In genomic region chr10:121668336-121669009, GRCh38 we compare ENCODE assay signal across 10 cellular contexts.
DNase-seq lines count a peak whose midpoint lies in the region; ATAC-seq, FAIRE-seq and TF ChIP-seq lines count a peak whose summit lies in the region.
"Had no signal": no experiment of that assay in that cellular context is flagged by ENCODE, and none has a peak within 500 bp of the region (broad histone marks: within the 10 kb centered on the region; RNA-seq: fewer than 3 reads in every experiment).

No MANE protein-coding gene starts in this region.

- peak; percentile 43 for DNase-seq in MG63
- peak; percentile 52 for DNase-seq in MCF 10A (ENCODE audit: unreplicated experiment)
- no peak for DNase-seq in keratinocyte (ENCODE audit: low read depth, low spot score)
- DNase-seq in superior temporal gyrus (ENCODE audit: extremely low spot score): peak; percentile 42
- no peak for DNase-seq in activated CD4-positive, alpha-beta memory T cell treated with anti-CD3 and anti-CD28 coated beads, Interleukin-2, amount 10 ng/mL, durations not matched to agents 7 days and 5 days

- POLR2A ChIA-PET in MCF 10A (lab: Yijun Ruan, JAX): interaction anchor here (0.6 to 1.3 kb wide), 5 partner anchors 11 to 56 kb away, joined by 3 to 5 read pairs (median 3); no protein-coding TSS in a partner anchor
- POLR2A ChIA-PET in activated CD4-positive, alpha-beta memory T cell treated with anti-CD3 and anti-CD28 coated beads, Interleukin-2, amount 10 ng/mL, durations not matched to agents 7 days and 5 days (lab: Charles Lee): no interaction called here

- FAIRE-seq in keratinocyte (lab: Jason Lieb, UNC): peak; percentile 48

- BruUV-seq in MCF 10A (replicated peaks; lab: Mats Ljungman, UMichigan): no TSS peak

- H3K27me3 Mint-ChIP-seq in MCF 10A (ENCODE audit: insufficient read depth, unreplicated experiment): no peaks in the 10 kb centered on the region
- H3K27me3 Mint-ChIP-seq in stimulated activated memory B cell treated with anti-CD40 and anti-IgM and Interleukin-4, amounts not matched to agents 10 μg/mL and 1 μg/mL and 100 μg/mL, for 72 hours: peaks cover 29% of the 10 kb centered on the region
- no peaks in the 10 kb centered on the region for H3K27me3 Mint-ChIP-seq in activated CD4-positive, alpha-beta memory T cell treated with anti-CD3 and anti-CD28 coated beads, Interleukin-2, amount 10 ng/mL, durations not matched to agents 7 days and 5 days

- no peaks in the 10 kb centered on the region for H3K9me1 ChIP-seq in keratinocyte (ENCODE audit: control insufficient read depth, extremely low read depth, insufficient read depth, low read length)

- CTCF ChIA-PET in MCF 10A (lab: Yijun Ruan, JAX): interaction anchor here (0.6 to 1.0 kb wide), 3 partner anchors 11 to 726 kb away, joined by 3 to 7 read pairs (median 5); no protein-coding TSS in a partner anchor
- CTCF ChIA-PET in activated CD4-positive, alpha-beta memory T cell treated with anti-CD3 and anti-CD28 coated beads, Interleukin-2, amount 10 ng/mL, durations not matched to agents 7 days and 5 days (lab: Charles Lee): no interaction called here

- no peak overlapping the region for H3K27ac ChIP-seq in keratinocyte (ENCODE audit: control insufficient read depth, insufficient read depth, low read length)
- H3K27ac ChIP-seq: neutrophil, SJSA1 had no signal

- ATAC-seq in GM18520 (IDR thresholded peaks at IDR 0.05; ENCODE audit: unreplicated experiment) (no peak), HG03439 (IDR thresholded peaks at IDR 0.05; ENCODE audit: unreplicated experiment) (no peak)
- ATAC-seq in stimulated activated memory B cell treated with anti-CD40 and anti-IgM and Interleukin-4, amounts not matched to agents 10 μg/mL and 1 μg/mL and 100 μg/mL, for 72 hours: no peak

- H3K36me3 ChIP-seq in MG63 (no peaks in the 10 kb centered on the region), keratinocyte (ENCODE audit: control insufficient read depth in 2 of 2, extremely low read depth in 1 of 2, insufficient read depth in 2 of 2, low read length in 2 of 2) (no peaks in the 10 kb centered on the region)
- H3K36me3 ChIP-seq: neutrophil, SJSA1 had no signal

- intact Hi-C loops in MCF 10A (cut with micrococcal nuclease): no loop called here

- H3K9me3 ChIP-seq in MG63 (no peaks in the 10 kb centered on the region), keratinocyte (ENCODE audit: control insufficient read depth, low read depth, low read length) (no peaks in the 10 kb centered on the region)
- H3K9me3 ChIP-seq: neutrophil, SJSA1 had no signal

- H2AFZ ChIP-seq in keratinocyte (ENCODE audit: control insufficient read depth, low read length): peak overlapping the region; percentile 74

- H3K4me2 ChIP-seq in keratinocyte (ENCODE audit: control insufficient read depth, extremely low read depth, insufficient read depth, low read depth, low read length): peak overlapping the region; percentile 38

- H3K9me3 Mint-ChIP-seq in MCF 10A (ENCODE audit: unreplicated experiment): no peaks in the 10 kb centered on the region
- H3K9me3 Mint-ChIP-seq in stimulated activated memory B cell treated with anti-CD40 and anti-IgM and Interleukin-4, amounts not matched to agents 10 μg/mL and 1 μg/mL and 100 μg/mL, for 72 hours: peaks cover 14% of the 10 kb centered on the region
- H3K9me3 Mint-ChIP-seq in activated CD4-positive, alpha-beta memory T cell treated with anti-CD3 and anti-CD28 coated beads, Interleukin-2, amount 10 ng/mL, durations not matched to agents 7 days and 5 days: no peaks in the 10 kb centered on the region

- H3K4me3 Mint-ChIP-seq in MCF 10A (ENCODE audit: unreplicated experiment): no peak overlapping the region
- H3K4me3 Mint-ChIP-seq in stimulated activated memory B cell treated with anti-CD40 and anti-IgM and Interleukin-4, amounts not matched to agents 10 μg/mL and 1 μg/mL and 100 μg/mL, for 72 hours: no peak overlapping the region
- no peak overlapping the region for H3K4me3 Mint-ChIP-seq in activated CD4-positive, alpha-beta memory T cell treated with anti-CD3 and anti-CD28 coated beads, Interleukin-2, amount 10 ng/mL, durations not matched to agents 7 days and 5 days

- no peak overlapping the region for H3K9ac ChIP-seq in keratinocyte (ENCODE audit: control insufficient read depth, extremely low read depth, insufficient read depth, low read length)

- H3K4me1 Mint-ChIP-seq in MCF 10A (ENCODE audit: insufficient read depth, unreplicated experiment): peaks cover 13% of the 10 kb centered on the region
- no peaks in the 10 kb centered on the region for H3K4me1 Mint-ChIP-seq in stimulated activated memory B cell treated with anti-CD40 and anti-IgM and Interleukin-4, amounts not matched to agents 10 μg/mL and 1 μg/mL and 100 μg/mL, for 72 hours
- no peaks in the 10 kb centered on the region for H3K4me1 Mint-ChIP-seq in activated CD4-positive, alpha-beta memory T cell treated with anti-CD3 and anti-CD28 coated beads, Interleukin-2, amount 10 ng/mL, durations not matched to agents 7 days and 5 days

- H3K4me1 ChIP-seq in keratinocyte (ENCODE audit: control insufficient read depth, extremely low read depth, insufficient read depth, low read length): peaks cover 19% of the 10 kb centered on the region
- H3K4me1 ChIP-seq: SJSA1 had no signal

- H4K20me1 ChIP-seq in keratinocyte (ENCODE audit: control insufficient read depth, extremely low read depth, insufficient read depth, low read length): no peaks in the 10 kb centered on the region

- no peaks in the 10 kb centered on the region for H3K36me3 Mint-ChIP-seq in MCF 10A (ENCODE audit: insufficient read depth, unreplicated experiment)
- no peaks in the 10 kb centered on the region for H3K36me3 Mint-ChIP-seq in stimulated activated memory B cell treated with anti-CD40 and anti-IgM and Interleukin-4, amounts not matched to agents 10 μg/mL and 1 μg/mL and 100 μg/mL, for 72 hours
- H3K36me3 Mint-ChIP-seq in activated CD4-positive, alpha-beta memory T cell treated with anti-CD3 and anti-CD28 coated beads, Interleukin-2, amount 10 ng/mL, durations not matched to agents 7 days and 5 days (ENCODE audit: low read depth): no peaks in the 10 kb centered on the region

- dilution Hi-C loops in keratinocyte (cut with MboI; ENCODE audit: extremely low pct_ligation_motif_present, low sequenced_read_pairs): no loop called here

- H3K27me3 ChIP-seq in MG63 (no peaks in the 10 kb centered on the region), keratinocyte (ENCODE audit: control insufficient read depth, extremely low read depth, insufficient read depth, low read length) (no peaks in the 10 kb centered on the region)
- H3K27me3 ChIP-seq: SJSA1 had no signal

- no peak overlapping the region for H3K4me3 ChIP-seq in MG63
- H3K4me3 ChIP-seq in keratinocyte (ENCODE audit: control insufficient read depth in 2 of 3, extremely low read depth in 1 of 3, insufficient read depth in 2 of 3, low read depth in 1 of 3, low read length in 3 of 3): no peak overlapping the region
- H3K4me3 ChIP-seq: SJSA1 had no signal

- H3K27ac Mint-ChIP-seq in MCF 10A (ENCODE audit: low read depth, unreplicated experiment): no peak overlapping the region
- H3K27ac Mint-ChIP-seq in stimulated activated memory B cell treated with anti-CD40 and anti-IgM and Interleukin-4, amounts not matched to agents 10 μg/mL and 1 μg/mL and 100 μg/mL, for 72 hours: no peak overlapping the region
- H3K27ac Mint-ChIP-seq in activated CD4-positive, alpha-beta memory T cell treated with anti-CD3 and anti-CD28 coated beads, Interleukin-2, amount 10 ng/mL, durations not matched to agents 7 days and 5 days: no peak overlapping the region

- TF ChIP-seq CTCF in MCF 10A (IDR thresholded peaks at IDR 0.05; ENCODE audit: unreplicated experiment) (no peak), keratinocyte (optimal IDR thresholded peaks at IDR 0.05 in 1 of 3, IDR thresholded peaks at IDR 0.05 in 1 of 3, conservative IDR thresholded peaks at IDR 0.05 in 1 of 3; ENCODE audit: extremely low read depth in 1 of 3, insufficient read depth in 2 of 3, low read length in 3 of 3) (no peak)

- no peaks in the 10 kb centered on the region for H3K79me2 ChIP-seq in keratinocyte (ENCODE audit: control insufficient read depth, insufficient read depth, low read length)

Comparison
In these comparisons a context has a peak if more than half of its experiments do, and no peak if none do; other contexts are left out.
1. DNase-seq: peak in MG63 (single experiment), MCF 10A (single experiment) and superior temporal gyrus (single experiment); none in keratinocyte (single experiment) and activated CD4-positive, alpha-beta memory T cell treated with anti-CD3 and anti-CD28 coated beads, Interleukin-2, amount 10 ng/mL, durations not matched to agents 7 days and 5 days (single experiment).